9 cellular contexts compared by ENCODE assay signal in the genomic region with DNA sequence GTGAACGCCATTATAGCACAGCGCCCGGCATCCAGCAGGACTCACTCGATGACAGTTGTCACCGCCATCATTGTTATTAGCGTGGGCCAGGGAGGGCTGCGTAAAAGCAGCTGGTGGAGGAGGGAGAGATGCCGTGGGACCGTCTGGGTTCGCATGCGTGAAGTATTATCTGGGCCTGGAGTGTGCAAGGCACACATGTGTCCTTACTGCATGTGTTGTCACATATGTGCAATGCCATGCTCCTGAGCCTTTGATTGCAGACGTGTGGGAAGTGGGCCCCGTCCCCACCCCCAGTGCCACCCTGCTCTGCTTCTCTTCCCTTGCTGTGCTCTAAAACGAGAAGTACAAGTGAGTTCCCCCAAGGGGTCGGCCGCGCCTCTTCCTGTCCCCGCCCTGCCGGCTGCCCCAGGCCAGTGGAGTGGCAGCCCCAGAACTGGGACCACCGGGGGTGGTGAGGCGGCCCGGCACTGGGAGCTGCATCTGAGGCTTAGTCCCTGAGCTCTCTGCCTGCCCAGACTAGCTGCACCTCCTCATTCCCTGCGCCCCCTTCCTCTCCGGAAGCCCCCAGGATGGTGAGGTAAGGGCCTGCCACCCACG. TPM values are rescaled to one million over a fixed set of nuclear protein-coding genes. Genes with fewer than 3 reads are reported as not detected.
DNase-seq lines count a peak whose midpoint lies in the region; ATAC-seq, FAIRE-seq and TF ChIP-seq lines count a peak whose summit lies in the region.
"Had no signal": no experiment of that assay in that cellular context is flagged by ENCODE, and none has a peak within 500 bp of the region (broad histone marks: within the 10 kb centered on the region; RNA-seq: fewer than 3 reads in every experiment).

A gene (plus strand): TSS at position 413 of the 597 bp plus-strand sequence. CDS start 157 bp downstream, at position 570.

- H2AFZ ChIP-seq in OCI-LY7 (ENCODE audit: low read length) (peak within 1 kb of the TSS; percentile 46; the same call in 1 of the 2 replicates), smooth muscle cell (ENCODE audit: low read depth) (no peak within 1 kb of the TSS)

- no peaks in the 10 kb centered on the region for H3F3A ChIP-seq in smooth muscle cell (ENCODE audit: low read depth)

- WGBS in lung, 2 donors: 30 to 59% methylated on average over 24 to 25 of the region's 25 CpGs
- 16% methylated on average over 25 of the region's 25 CpGs for WGBS in thymus
- WGBS in smooth muscle cell (ENCODE audit: low lambda C conversion rate): 86% methylated on average over 24 of the region's 25 CpGs

- CTCF ChIA-PET in OCI-LY7 (lab: Charles Lee; ENCODE audit: unreplicated experiment): interaction anchor here (0.6 to 1.2 kb wide), 4 partner anchors 11 to 323 kb away, joined by 3 to 6 read pairs (median 4); no protein-coding TSS in a partner anchor

- TF ChIP-seq CTCF in OCI-LY7 (conservative IDR thresholded peaks at IDR 0.05; ENCODE audit: low read length) (no peak), lung (IDR thresholded peaks at IDR 0.05; ENCODE audit: control extremely low read depth, extremely low read depth) (no peak), smooth muscle cell (IDR thresholded peaks at IDR 0.05; ENCODE audit: borderline replicate concordance, insufficient read depth, poor library complexity, severe bottlenecking) (no peak)

- ATAC-seq in lung (ENCODE audit: insufficient read depth, low FRiP score): peak; percentile 34

- FAIRE-seq in GM18507 (lab: Jason Lieb, UNC): peak; percentile 91

- peak within 1 kb of the TSS; percentile 49 for H3K27ac ChIP-seq in OCI-LY7 (ENCODE audit: low read depth, low read length, poor library complexity, severe bottlenecking)
- peak within 1 kb of the TSS; percentile 17 for H3K27ac ChIP-seq in angular gyrus (ENCODE audit: low read depth, low read length)
- H3K27ac ChIP-seq in lung (ENCODE audit: low read depth in 1 of 2, low read length in 1 of 2): peak within 1 kb of the TSS in 1 of 2 donors; percentile 87
- H3K27ac ChIP-seq in thymus (ENCODE audit: low read depth): peak within 1 kb of the TSS; percentile 85
- no peak within 1 kb of the TSS for H3K27ac ChIP-seq in smooth muscle cell (ENCODE audit: low read depth)
- H3K27ac ChIP-seq: epithelial cell of prostate had no signal

- no peaks in the 10 kb centered on the region for H3K36me3 ChIP-seq in OCI-LY7 (ENCODE audit: insufficient read depth, low read length)
- peaks cover 0 to 7% of the 10 kb centered on the region in 2 donors for H3K36me3 ChIP-seq in lung (ENCODE audit: control insufficient read depth in 2 of 2, insufficient read depth in 2 of 2, low read length in 2 of 2)
- peaks cover 16% of the 10 kb centered on the region for H3K36me3 ChIP-seq in thymus (ENCODE audit: control insufficient read depth, insufficient read depth)
- H3K36me3 ChIP-seq in smooth muscle cell (ENCODE audit: low read depth): no peaks in the 10 kb centered on the region

- H3K4me1 ChIP-seq in OCI-LY7 (ENCODE audit: insufficient read depth, low read length, poor library complexity, severe bottlenecking) (peaks cover 87% of the 10 kb centered on the region), lung (ENCODE audit: control insufficient read depth in 2 of 2, insufficient read depth in 2 of 2, low read length in 2 of 2) (peaks cover 0 to 5% of the 10 kb centered on the region in 2 donors), thymus (ENCODE audit: control insufficient read depth, insufficient read depth, low read length) (peaks cover 37% of the 10 kb centered on the region), smooth muscle cell (ENCODE audit: low read depth) (no peaks in the 10 kb centered on the region)

- POLR2A ChIA-PET in OCI-LY7 (lab: Charles Lee): interaction anchor here (1.2 to 1.9 kb wide), 2 partner anchors 10 to 18 kb away, joined by 3 to 14 read pairs; no protein-coding TSS in a partner anchor

- H3K4me2 ChIP-seq in OCI-LY7 (ENCODE audit: low read length): peak within 1 kb of the TSS; percentile 87
- no peak within 1 kb of the TSS for H3K4me2 ChIP-seq in smooth muscle cell

- H3K9me3 ChIP-seq in OCI-LY7 (ENCODE audit: low read length) (no peaks in the 10 kb centered on the region), lung (ENCODE audit: control insufficient read depth in 2 of 2, insufficient read depth in 1 of 2, low read length in 1 of 2) (no peaks in the 10 kb centered on the region), thymus (ENCODE audit: control insufficient read depth) (no peaks in the 10 kb centered on the region), smooth muscle cell (replicated peaks; ENCODE audit: low read depth) (no peaks in the 10 kb centered on the region)

- H3K27me3 ChIP-seq in lung (ENCODE audit: control insufficient read depth, insufficient read depth) (no peaks in the 10 kb centered on the region), thymus (ENCODE audit: control insufficient read depth, insufficient read depth) (no peaks in the 10 kb centered on the region), smooth muscle cell (ENCODE audit: low read depth) (no peaks in the 10 kb centered on the region)

- intact Hi-C loops in OCI-LY7 (cut with micrococcal nuclease; ENCODE audit: unreplicated experiment): loop anchor here (1.0 kb wide), 1 partner anchor 8 kb away; no protein-coding TSS in a partner anchor

- no peaks in the 10 kb centered on the region for H3K9me2 ChIP-seq in OCI-LY7 (ENCODE audit: insufficient read depth, low read length)

- H3K4me3 ChIP-seq in OCI-LY7 (ENCODE audit: low read depth, low read length, poor library complexity, severe bottlenecking) (peak within 1 kb of the TSS; percentile 67), lung (peak within 1 kb of the TSS; percentile 40), thymus (ENCODE audit: low read length) (peak within 1 kb of the TSS; percentile 74), smooth muscle cell (no peak within 1 kb of the TSS)

- H4K20me1 ChIP-seq in OCI-LY7 (ENCODE audit: insufficient read depth, low read length): no peaks in the 10 kb centered on the region
- no peaks in the 10 kb centered on the region for H4K20me1 ChIP-seq in smooth muscle cell (ENCODE audit: low read depth)

- H3K79me2 ChIP-seq in OCI-LY7 (ENCODE audit: insufficient read depth, low read depth, low read length) (no peaks in the 10 kb centered on the region), smooth muscle cell (ENCODE audit: low read depth) (no peaks in the 10 kb centered on the region)

- DNase-seq in GM18507 (ENCODE audit: extremely low spot score, insufficient read length, low read depth) (no peak), OCI-LY7 (ENCODE audit: low spot score) (peak; percentile 83), lung (ENCODE audit: low spot score) (peak; percentile 76), smooth muscle cell (lab: John Stamatoyannopoulos, UW; ENCODE audit: unreplicated experiment) (no peak), NCI-H2227 (lab: John Stamatoyannopoulos, UW; ENCODE audit: unreplicated experiment) (no peak), NCI-H524 treated with DMSO at 0.1 percent for 48 hours (lab: John Stamatoyannopoulos, UW) (no peak)

- H3K9ac ChIP-seq in smooth muscle cell (ENCODE audit: low read depth): no peak within 1 kb of the TSS

- BruUV-seq in OCI-LY7 (replicated peaks; lab: Mats Ljungman, UMichigan): no TSS peak

RNA-seq across cellular contexts. Expression of the gene that starts here (rescaled TPM):
- total RNA-seq in OCI-LY7 (2014; rRNA removed; shearing (Covaris generic)): 37.1 and 42.9 TPM in 2 replicates
- 110 and 116 TPM in 2 replicates for total RNA-seq in OCI-LY7 (2022)
- 100 to 1,000 TPM in 1 of 2 donors, 10 to 100 TPM in 1; 38.2 to 140 TPM for total RNA-seq in lung
- polyA plus RNA-seq in lung: 100 to 1,000 TPM; 201 to 222 TPM
- polyA plus RNA-seq in thymus: 213 TPM
- total RNA-seq in smooth muscle cell: 4.3 and 5.5 TPM in 2 replicates
- 2.8 and 8.7 TPM in 2 replicates for polyA plus RNA-seq in smooth muscle cell

Comparison
In these comparisons a context has a peak if more than half of its experiments do, and no peak if none do; other contexts are left out.
1. RNA of the gene that starts here (polyA plus RNA-seq): 201 to 222 TPM in lung and 213 TPM in thymus (single experiment); 2.8 to 8.7 TPM in smooth muscle cell; every median in the first group is over 10 times any median in the second.
2. DNase-seq: peak in OCI-LY7 (single experiment) and lung (single experiment); none in GM18507 (single experiment), smooth muscle cell (single experiment), NCI-H2227 (single experiment) and NCI-H524 treated with DMSO at 0.1 percent for 48 hours (single experiment).